1 cellular context compared by ENCODE assay signal in genomic region chr7:104983620-104984539, GRCh38.
TF ChIP-seq lines count a peak whose summit lies in the region.

No MANE protein-coding gene starts in this region.

TF ChIP-seq in SK-N-SH, 30 proteins besides CTCF, POLR2A, EP300 and RAD21 (continued from another document):
- TF ChIP-seq, protein P1, sequence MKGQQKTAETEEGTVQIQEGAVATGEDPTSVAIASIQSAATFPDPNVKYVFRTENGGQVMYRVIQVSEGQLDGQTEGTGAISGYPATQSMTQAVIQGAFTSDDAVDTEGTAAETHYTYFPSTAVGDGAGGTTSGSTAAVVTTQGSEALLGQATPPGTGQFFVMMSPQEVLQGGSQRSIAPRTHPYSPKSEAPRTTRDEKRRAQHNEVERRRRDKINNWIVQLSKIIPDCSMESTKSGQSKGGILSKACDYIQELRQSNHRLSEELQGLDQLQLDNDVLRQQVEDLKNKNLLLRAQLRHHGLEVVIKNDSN (IDR thresholded peaks at IDR 0.05; ENCODE audit: borderline replicate concordance, low read depth): peak; percentile 55
- peak; percentile 51 for TF ChIP-seq CHD2 (IDR thresholded peaks at IDR 0.05; ENCODE audit: low read length, partially characterized antibody)
- peak; percentile 78; the same call in 1 of the 2 replicates for TF ChIP-seq SIN3A (IDR thresholded peaks at IDR 0.05; ENCODE audit: borderline replicate concordance, low read depth, low read length)
- TF ChIP-seq FOXJ3 (CRISPR knock-in tag; IDR thresholded peaks at IDR 0.05): peak; percentile 11; the same call in 1 of the 2 replicates
- TF ChIP-seq GATA2 (CRISPR knock-in tag; IDR thresholded peaks at IDR 0.05): no peak
- TF ChIP-seq, protein P2, sequence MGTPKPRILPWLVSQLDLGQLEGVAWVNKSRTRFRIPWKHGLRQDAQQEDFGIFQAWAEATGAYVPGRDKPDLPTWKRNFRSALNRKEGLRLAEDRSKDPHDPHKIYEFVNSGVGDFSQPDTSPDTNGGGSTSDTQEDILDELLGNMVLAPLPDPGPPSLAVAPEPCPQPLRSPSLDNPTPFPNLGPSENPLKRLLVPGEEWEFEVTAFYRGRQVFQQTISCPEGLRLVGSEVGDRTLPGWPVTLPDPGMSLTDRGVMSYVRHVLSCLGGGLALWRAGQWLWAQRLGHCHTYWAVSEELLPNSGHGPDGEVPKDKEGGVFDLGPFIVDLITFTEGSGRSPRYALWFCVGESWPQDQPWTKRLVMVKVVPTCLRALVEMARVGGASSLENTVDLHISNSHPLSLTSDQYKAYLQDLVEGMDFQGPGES (IDR thresholded peaks at IDR 0.05; ENCODE audit: low read depth, low read length): no peak
- TF ChIP-seq GABPA (IDR thresholded peaks at IDR 0.05; ENCODE audit: low read depth): peak; percentile 89
- no peak; the same call in 1 of the 2 replicates for TF ChIP-seq RFX5 (IDR thresholded peaks at IDR 0.05; ENCODE audit: low read length)
- peak; percentile 91 for TF ChIP-seq ELF1 (IDR thresholded peaks at IDR 0.05)
- TF ChIP-seq, protein P3, sequence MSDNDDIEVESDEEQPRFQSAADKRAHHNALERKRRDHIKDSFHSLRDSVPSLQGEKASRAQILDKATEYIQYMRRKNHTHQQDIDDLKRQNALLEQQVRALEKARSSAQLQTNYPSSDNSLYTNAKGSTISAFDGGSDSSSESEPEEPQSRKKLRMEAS (IDR thresholded peaks at IDR 0.05; ENCODE audit: low read depth): peak; percentile 92
- peak; percentile 53 for TF ChIP-seq TCF12 (IDR thresholded peaks at IDR 0.05)
- TF ChIP-seq JUND (IDR thresholded peaks at IDR 0.05): peak; percentile 62
- TF ChIP-seq, protein P4, sequence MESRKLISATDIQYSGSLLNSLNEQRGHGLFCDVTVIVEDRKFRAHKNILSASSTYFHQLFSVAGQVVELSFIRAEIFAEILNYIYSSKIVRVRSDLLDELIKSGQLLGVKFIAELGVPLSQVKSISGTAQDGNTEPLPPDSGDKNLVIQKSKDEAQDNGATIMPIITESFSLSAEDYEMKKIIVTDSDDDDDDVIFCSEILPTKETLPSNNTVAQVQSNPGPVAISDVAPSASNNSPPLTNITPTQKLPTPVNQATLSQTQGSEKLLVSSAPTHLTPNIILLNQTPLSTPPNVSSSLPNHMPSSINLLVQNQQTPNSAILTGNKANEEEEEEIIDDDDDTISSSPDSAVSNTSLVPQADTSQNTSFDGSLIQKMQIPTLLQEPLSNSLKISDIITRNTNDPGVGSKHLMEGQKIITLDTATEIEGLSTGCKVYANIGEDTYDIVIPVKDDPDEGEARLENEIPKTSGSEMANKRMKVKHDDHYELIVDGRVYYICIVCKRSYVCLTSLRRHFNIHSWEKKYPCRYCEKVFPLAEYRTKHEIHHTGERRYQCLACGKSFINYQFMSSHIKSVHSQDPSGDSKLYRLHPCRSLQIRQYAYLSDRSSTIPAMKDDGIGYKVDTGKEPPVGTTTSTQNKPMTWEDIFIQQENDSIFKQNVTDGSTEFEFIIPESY (IDR thresholded peaks at IDR 0.05; ENCODE audit: borderline replicate concordance, low read depth): no peak
- TF ChIP-seq, protein P5, sequence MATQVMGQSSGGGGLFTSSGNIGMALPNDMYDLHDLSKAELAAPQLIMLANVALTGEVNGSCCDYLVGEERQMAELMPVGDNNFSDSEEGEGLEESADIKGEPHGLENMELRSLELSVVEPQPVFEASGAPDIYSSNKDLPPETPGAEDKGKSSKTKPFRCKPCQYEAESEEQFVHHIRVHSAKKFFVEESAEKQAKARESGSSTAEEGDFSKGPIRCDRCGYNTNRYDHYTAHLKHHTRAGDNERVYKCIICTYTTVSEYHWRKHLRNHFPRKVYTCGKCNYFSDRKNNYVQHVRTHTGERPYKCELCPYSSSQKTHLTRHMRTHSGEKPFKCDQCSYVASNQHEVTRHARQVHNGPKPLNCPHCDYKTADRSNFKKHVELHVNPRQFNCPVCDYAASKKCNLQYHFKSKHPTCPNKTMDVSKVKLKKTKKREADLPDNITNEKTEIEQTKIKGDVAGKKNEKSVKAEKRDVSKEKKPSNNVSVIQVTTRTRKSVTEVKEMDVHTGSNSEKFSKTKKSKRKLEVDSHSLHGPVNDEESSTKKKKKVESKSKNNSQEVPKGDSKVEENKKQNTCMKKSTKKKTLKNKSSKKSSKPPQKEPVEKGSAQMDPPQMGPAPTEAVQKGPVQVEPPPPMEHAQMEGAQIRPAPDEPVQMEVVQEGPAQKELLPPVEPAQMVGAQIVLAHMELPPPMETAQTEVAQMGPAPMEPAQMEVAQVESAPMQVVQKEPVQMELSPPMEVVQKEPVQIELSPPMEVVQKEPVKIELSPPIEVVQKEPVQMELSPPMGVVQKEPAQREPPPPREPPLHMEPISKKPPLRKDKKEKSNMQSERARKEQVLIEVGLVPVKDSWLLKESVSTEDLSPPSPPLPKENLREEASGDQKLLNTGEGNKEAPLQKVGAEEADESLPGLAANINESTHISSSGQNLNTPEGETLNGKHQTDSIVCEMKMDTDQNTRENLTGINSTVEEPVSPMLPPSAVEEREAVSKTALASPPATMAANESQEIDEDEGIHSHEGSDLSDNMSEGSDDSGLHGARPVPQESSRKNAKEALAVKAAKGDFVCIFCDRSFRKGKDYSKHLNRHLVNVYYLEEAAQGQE (IDR thresholded peaks at IDR 0.05; ENCODE audit: low read depth, low read length): peak; percentile 48
- peak; percentile 41; the same call in 1 of the 2 replicates for TF ChIP-seq TEAD4 (IDR thresholded peaks at IDR 0.05; ENCODE audit: borderline replicate concordance, insufficient read depth)
- TF ChIP-seq, protein P6, sequence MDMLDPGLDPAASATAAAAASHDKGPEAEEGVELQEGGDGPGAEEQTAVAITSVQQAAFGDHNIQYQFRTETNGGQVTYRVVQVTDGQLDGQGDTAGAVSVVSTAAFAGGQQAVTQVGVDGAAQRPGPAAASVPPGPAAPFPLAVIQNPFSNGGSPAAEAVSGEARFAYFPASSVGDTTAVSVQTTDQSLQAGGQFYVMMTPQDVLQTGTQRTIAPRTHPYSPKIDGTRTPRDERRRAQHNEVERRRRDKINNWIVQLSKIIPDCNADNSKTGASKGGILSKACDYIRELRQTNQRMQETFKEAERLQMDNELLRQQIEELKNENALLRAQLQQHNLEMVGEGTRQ (IDR thresholded peaks at IDR 0.05; ENCODE audit: borderline replicate concordance, low read depth, low read length): no peak
- TF ChIP-seq, protein P7, sequence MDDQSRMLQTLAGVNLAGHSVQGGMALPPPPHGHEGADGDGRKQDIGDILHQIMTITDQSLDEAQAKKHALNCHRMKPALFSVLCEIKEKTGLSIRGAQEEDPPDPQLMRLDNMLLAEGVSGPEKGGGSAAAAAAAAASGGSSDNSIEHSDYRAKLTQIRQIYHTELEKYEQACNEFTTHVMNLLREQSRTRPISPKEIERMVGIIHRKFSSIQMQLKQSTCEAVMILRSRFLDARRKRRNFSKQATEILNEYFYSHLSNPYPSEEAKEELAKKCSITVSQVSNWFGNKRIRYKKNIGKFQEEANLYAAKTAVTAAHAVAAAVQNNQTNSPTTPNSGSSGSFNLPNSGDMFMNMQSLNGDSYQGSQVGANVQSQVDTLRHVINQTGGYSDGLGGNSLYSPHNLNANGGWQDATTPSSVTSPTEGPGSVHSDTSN (IDR thresholded peaks at IDR 0.05): no peak; the same call in none of the 2 replicates
- TF ChIP-seq NFIC (IDR thresholded peaks at IDR 0.05; ENCODE audit: borderline replicate concordance): no peak; the same call in 1 of the 2 replicates
- peak; percentile 92 for TF ChIP-seq YY1 (IDR thresholded peaks at IDR 0.05; ENCODE audit: low read depth)
